Comparison of ENCODE assay signal across 1 cellular context in genomic region chr3:151879684-151880282, GRCh38.
TF ChIP-seq lines count a peak whose summit lies in the region.

No MANE protein-coding gene starts in this region.

TF ChIP-seq in WTC11, 78 proteins besides CTCF, POLR2A, EP300 and RAD21 (continued from another document):
- TF ChIP-seq ZSCAN18 (CRISPR knock-in tag; IDR thresholded peaks at IDR 0.05) (no peak), ATF3 (CRISPR knock-in tag; conservative IDR thresholded peaks at IDR 0.05) (no peak)
